In genomic region chr1:169586395-169587255, GRCh38 we compare ENCODE assay signal across 8 cellular contexts. TPM values are rescaled to one million over a fixed set of nuclear protein-coding genes. Genes with fewer than 3 reads are reported as not detected.
DNase-seq lines count a peak whose midpoint lies in the region; ATAC-seq and TF ChIP-seq lines count a peak whose summit lies in the region.

F5 (minus strand) TSS chr1:169586481; CDS start chr1:169586386, 95 bp downstream.

- ATAC-seq in GM19397 (IDR thresholded peaks at IDR 0.05; ENCODE audit: unreplicated experiment) (peak; percentile 87), HG03565 (IDR thresholded peaks at IDR 0.05; ENCODE audit: unreplicated experiment) (peak; percentile 81)

- no peaks in the 10 kb centered on the region for H3K36me3 Mint-ChIP-seq in CD4-positive, alpha-beta memory T cell

- H3K4me1 Mint-ChIP-seq in CD4-positive, alpha-beta memory T cell, result peaks cover 15 to 51% (median 37%) of the 10 kb centered on the region in 4 donors

- H3K79me2 ChIP-seq in OCI-LY3 (ENCODE audit: low read length), result peaks cover 59% of the 10 kb centered on the region

- H3K4me3 Mint-ChIP-seq in CD4-positive, alpha-beta memory T cell, result peak within 1 kb of the TSS; percentile 86 to 94 (median 89)

- H3K4me1 ChIP-seq in CD4-positive, alpha-beta memory T cell (ENCODE audit: insufficient read depth, low read length), result peaks cover 52% of the 10 kb centered on the region
- H3K4me1 ChIP-seq in OCI-LY3 (ENCODE audit: low read length) (peaks cover 74% of the 10 kb centered on the region), esophagus muscularis mucosa (peaks cover 0 to 10% (median 9%) of the 10 kb centered on the region in 4 donors)

- TF ChIP-seq CTCF in OCI-LY3 (IDR thresholded peaks at IDR 0.05; ENCODE audit: low read depth, low read length) (peak; percentile 88), esophagus muscularis mucosa (IDR thresholded peaks at IDR 0.05) (peak; percentile 16 to 54 (median 27))

- intact Hi-C loops in CD4-positive, alpha-beta memory T cell (cut with micrococcal nuclease), result loop anchor here (1.0 to 2.0 kb wide), 6 partner anchors 15 to 223 kb away; partner anchors contain the start of gene METTL18
- intact Hi-C loops in esophagus muscularis mucosa (cut with DNase I), result no loop called here

- peaks cover 2 to 11% of the 10 kb centered on the region in 2 donors for H3K27me3 Mint-ChIP-seq in CD4-positive, alpha-beta memory T cell

- POLR2A ChIA-PET in CD4-positive, alpha-beta memory T cell (lab: Charles Lee; ENCODE audit: partially characterized antibody), result interaction anchor here (0.9 to 2.3 kb wide), 14 partner anchors 9 to 125 kb away, joined by 3 to 30 read pairs (median 4); no protein-coding TSS in a partner anchor

- H3K27ac Mint-ChIP-seq in CD4-positive, alpha-beta memory T cell, result peak within 1 kb of the TSS; percentile 58 to 95 (median 74)

- no peaks in the 10 kb centered on the region for H3K36me3 ChIP-seq in CD4-positive, alpha-beta memory T cell (ENCODE audit: insufficient read depth, low read length)
- H3K36me3 ChIP-seq in OCI-LY3 (replicated peaks; ENCODE audit: low read depth, low read length) (peaks cover 35% of the 10 kb centered on the region), esophagus muscularis mucosa (no peaks in the 10 kb centered on the region)

- TF ChIP-seq POLR2A in esophagus muscularis mucosa (IDR thresholded peaks at IDR 0.05; ENCODE audit: low read depth), result no peak

- peak within 1 kb of the TSS; percentile 98 for H3K4me2 ChIP-seq in OCI-LY3 (ENCODE audit: low read length)

- H3K27me3 ChIP-seq in CD4-positive, alpha-beta memory T cell (ENCODE audit: insufficient read depth, low read length), result no peaks in the 10 kb centered on the region
- no peaks in the 10 kb centered on the region for H3K27me3 ChIP-seq in OCI-LY3 (ENCODE audit: low read depth, low read length)
- peaks cover 0 to 25% (median 0%) of the 10 kb centered on the region in 4 donors for H3K27me3 ChIP-seq in esophagus muscularis mucosa

- peak; percentile 67 to 78 (median 72) for DNase-seq in CD4-positive, alpha-beta memory T cell
- DNase-seq in activated T-cell treated with anti-CD3 and anti-CD28 coated beads for 48 hours (ENCODE audit: low read depth) (peak; percentile 72), esophagus muscularis mucosa (ENCODE audit: extremely low spot score) (no peak), myocyte (ENCODE audit: low read depth) (peak; percentile 68)
- DNase-seq in stimulated activated CD8-positive, alpha-beta memory T cell treated with anti-CD3 and anti-CD28 coated beads, Interleukin-7, amount 100 ng/mL, for 24 hours (ENCODE audit: low read depth), result peak; percentile 55

- H3K9ac ChIP-seq in OCI-LY3 (ENCODE audit: low read length), result peak within 1 kb of the TSS; percentile 82

- peak within 1 kb of the TSS; percentile 47 to 62 for H3K4me3 ChIP-seq in CD4-positive, alpha-beta memory T cell (ENCODE audit: low read length in 2 of 2)
- peak within 1 kb of the TSS; percentile 88 for H3K4me3 ChIP-seq in OCI-LY3 (ENCODE audit: low read length)
- H3K4me3 ChIP-seq in esophagus muscularis mucosa, result peak within 1 kb of the TSS in 2 of 4 donors; percentile 4 to 27

- no peaks in the 10 kb centered on the region for H3K9me3 Mint-ChIP-seq in CD4-positive, alpha-beta memory T cell

- H2AFZ ChIP-seq in OCI-LY3 (ENCODE audit: low read depth, low read length), result peak within 1 kb of the TSS; percentile 58

- CTCF ChIA-PET in CD4-positive, alpha-beta memory T cell (lab: Charles Lee; ENCODE audit: partially characterized antibody), result interaction anchor here (0.9 to 4.9 kb wide), 28 partner anchors 10 to 320 kb away, joined by 3 to 84 read pairs (median 8); partner anchors contain the start of gene METTL18

- 33% methylated on average over 13 of the region's 15 CpGs for WGBS in esophagus muscularis mucosa

- peaks cover 15% of the 10 kb centered on the region; the same call in 1 of the 2 replicates for H4K20me1 ChIP-seq in OCI-LY3 (ENCODE audit: insufficient read depth, low read length)

- H3K9me3 ChIP-seq in CD4-positive, alpha-beta memory T cell (ENCODE audit: control insufficient read depth in 1 of 2, low read length in 2 of 2), result no peaks in the 10 kb centered on the region
- H3K9me3 ChIP-seq in OCI-LY3 (ENCODE audit: insufficient read depth, low read length) (no peaks in the 10 kb centered on the region), esophagus muscularis mucosa (no peaks in the 10 kb centered on the region)

- no peak for TF ChIP-seq EP300 in esophagus muscularis mucosa (IDR thresholded peaks at IDR 0.05)

- peak within 1 kb of the TSS; percentile 36 for H3K27ac ChIP-seq in CD4-positive, alpha-beta memory T cell (ENCODE audit: low read depth, low read length)
- H3K27ac ChIP-seq in OCI-LY3 (ENCODE audit: low read length) (peak within 1 kb of the TSS; percentile 88), esophagus muscularis mucosa (replicated peaks in 1 of 4) (no peak within 1 kb of the TSS)

RNA-seq across cellular contexts. Expression of gene F5, which starts in this region (rescaled TPM):
- 1 to 10 TPM; 4.9 to 6.1 TPM for total RNA-seq in CD4-positive, alpha-beta memory T cell
- 1 to 10 TPM; 1.4 to 3.3 TPM for polyA plus RNA-seq in CD4-positive, alpha-beta memory T cell
- 1 to 10 TPM in 1 of 4 donors, under 1 TPM in 2, not detected in 1; 0.13 to 1.2 (median 0.34) TPM for total RNA-seq in esophagus muscularis mucosa
- not detected in 2 replicates for total RNA-seq in myocyte
- polyA plus RNA-seq in myocyte (2012), result 0.05 TPM

Comparison
In these comparisons a context has a peak if more than half of its experiments do, and no peak if none do; other contexts are left out.
1. Peak in DNase-seq in myocyte; RNA of the gene not detected or under 1 TPM.
2. H3K27ac ChIP-seq: peak in CD4-positive, alpha-beta memory T cell (single experiment) and OCI-LY3 (single experiment); none in esophagus muscularis mucosa (0 of 4).